In the genomic region with DNA sequence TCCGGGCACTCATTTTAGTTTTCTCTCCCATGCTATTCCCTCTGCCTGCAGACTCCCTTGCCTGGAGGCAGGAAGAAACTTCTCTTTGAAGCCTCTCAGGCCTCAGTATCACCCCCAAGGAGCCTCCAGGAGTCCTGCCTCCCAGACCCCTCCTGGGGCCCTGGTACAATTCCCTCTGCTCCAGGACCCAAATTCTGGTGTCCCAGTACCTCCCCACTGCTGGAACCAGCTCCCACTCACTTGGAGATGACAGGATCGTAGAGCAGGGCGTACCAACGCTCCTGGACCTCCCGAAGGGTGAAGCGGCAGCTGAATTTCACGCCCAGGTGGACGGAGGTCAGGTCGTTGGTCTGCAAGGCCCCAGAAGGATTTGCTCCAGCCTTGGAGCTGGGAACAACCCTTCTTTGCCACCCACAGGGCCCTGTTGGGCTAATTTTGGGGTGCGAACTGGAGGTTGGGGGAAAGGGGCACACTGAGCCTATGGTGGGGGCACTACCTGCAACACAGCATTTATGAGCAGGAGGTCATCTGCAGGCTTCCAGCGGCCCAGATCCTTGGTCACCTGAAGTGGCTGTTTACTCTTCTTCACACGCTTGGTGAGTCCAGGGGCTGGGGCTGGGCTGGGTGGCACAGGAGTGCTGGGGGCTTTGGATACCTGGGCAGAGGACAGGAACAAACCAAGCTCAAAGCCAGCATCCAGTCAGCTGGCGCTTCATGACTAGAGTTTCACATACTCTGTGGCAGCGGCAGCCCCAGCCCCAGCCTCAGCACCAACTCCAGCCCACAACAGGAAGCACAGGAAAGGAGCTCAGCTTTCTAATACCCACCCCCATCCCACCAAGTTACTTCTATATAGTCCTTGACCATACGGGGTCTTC, we compare ENCODE assay signal across 18 cellular contexts. TPM values are rescaled to one million over a fixed set of nuclear protein-coding genes. Genes with fewer than 3 reads are reported as not detected.
DNase-seq lines count a peak whose midpoint lies in the region; ATAC-seq lines count a peak whose summit lies in the region.
"Had no signal": no experiment of that assay in that cellular context is flagged by ENCODE, and none has a peak within 500 bp of the region (broad histone marks: within the 10 kb centered on the region; RNA-seq: fewer than 3 reads in every experiment).

No MANE protein-coding gene starts in this region.

- no peaks in the 10 kb centered on the region for H3K27me3 Mint-ChIP-seq in activated naive CD4-positive, alpha-beta T cell treated with anti-CD3 and anti-CD28 coated beads, Interleukin-2, amount 50 U/mL, for 24 hours
- no peaks in the 10 kb centered on the region for H3K27me3 Mint-ChIP-seq in T-helper 2 cell treated with Interferon-gamma antibody and Interleukin-4, amounts not matched to agents 5 μg/mL and 100 μg/mL, for 36 hours (ENCODE audit: low read depth)
- H3K27me3 Mint-ChIP-seq: activated CD4-positive, alpha-beta T cell treated with anti-CD3 and anti-CD28 coated beads for 36 hours had no signal

- H3K36me3 Mint-ChIP-seq in activated naive CD4-positive, alpha-beta T cell treated with anti-CD3 and anti-CD28 coated beads, Interleukin-2, amount 50 U/mL, for 24 hours = peaks cover 12% of the 10 kb centered on the region
- H3K36me3 Mint-ChIP-seq in T-helper 2 cell treated with Interferon-gamma antibody and Interleukin-4, amounts not matched to agents 5 μg/mL and 100 μg/mL, for 36 hours (ENCODE audit: low read depth) = peaks cover 44% of the 10 kb centered on the region

- H3K9me3 Mint-ChIP-seq in activated naive CD4-positive, alpha-beta T cell treated with anti-CD3 and anti-CD28 coated beads, Interleukin-2, amount 50 U/mL, for 24 hours = no peaks in the 10 kb centered on the region
- H3K9me3 Mint-ChIP-seq in T-helper 2 cell treated with Interferon-gamma antibody and Interleukin-4, amounts not matched to agents 5 μg/mL and 100 μg/mL, for 36 hours = no peaks in the 10 kb centered on the region

- no peaks in the 10 kb centered on the region for H3K27me3 ChIP-seq in skeletal muscle tissue (ENCODE audit: control insufficient read depth in 3 of 3, insufficient read depth in 3 of 3, low read length in 3 of 3)
- H3K27me3 ChIP-seq: ascending aorta, testis had no signal

- H3K36me3 ChIP-seq in skeletal muscle tissue (ENCODE audit: control insufficient read depth in 3 of 3, insufficient read depth in 3 of 3, low read length in 3 of 3) = peaks cover 48 to 55% (median 53%) of the 10 kb centered on the region in 3 donors

- no peak for ATAC-seq in left cardiac atrium
- no peak for ATAC-seq in GM18511 (IDR thresholded peaks at IDR 0.05; ENCODE audit: unreplicated experiment)
- ATAC-seq: activated CD4-positive, alpha-beta T cell treated with anti-CD3 and anti-CD28 coated beads for 36 hours had no signal

- H3K4me1 Mint-ChIP-seq in activated naive CD4-positive, alpha-beta T cell treated with anti-CD3 and anti-CD28 coated beads, Interleukin-2, amount 50 U/mL, for 24 hours = peaks cover 55% of the 10 kb centered on the region
- peaks cover 36% of the 10 kb centered on the region for H3K4me1 Mint-ChIP-seq in T-helper 2 cell treated with Interferon-gamma antibody and Interleukin-4, amounts not matched to agents 5 μg/mL and 100 μg/mL, for 36 hours (ENCODE audit: low read depth)

- peak overlapping the region; percentile 46 for H3K27ac Mint-ChIP-seq in activated naive CD4-positive, alpha-beta T cell treated with anti-CD3 and anti-CD28 coated beads, Interleukin-2, amount 50 U/mL, for 24 hours
- H3K27ac Mint-ChIP-seq in T-helper 2 cell treated with Interferon-gamma antibody and Interleukin-4, amounts not matched to agents 5 μg/mL and 100 μg/mL, for 36 hours = peak overlapping the region; percentile 66
- H3K27ac Mint-ChIP-seq: activated CD4-positive, alpha-beta T cell treated with anti-CD3 and anti-CD28 coated beads for 36 hours had no signal

- peak overlapping the region; percentile 60 to 71 (median 68) for H3K4me3 ChIP-seq in skeletal muscle tissue (ENCODE audit: low read length in 3 of 3)
- H3K4me3 ChIP-seq: ascending aorta, testis had no signal

- H3K9me3 ChIP-seq in skeletal muscle tissue (ENCODE audit: control insufficient read depth in 3 of 3, low read length in 3 of 3) = no peaks in the 10 kb centered on the region
- H3K9me3 ChIP-seq: ascending aorta, testis had no signal

- no peak for DNase-seq in activated naive CD4-positive, alpha-beta T cell (lab: John Stamatoyannopoulos, UW)
- DNase-seq in T-helper 2 cell treated with Interferon-gamma antibody and Interleukin-4, amounts not matched to agents 5 μg/mL and 100 μg/mL, for 36 hours (ENCODE audit: low spot score) = no peak
- peak; percentile 18 for DNase-seq in left cardiac atrium
- DNase-seq in GM03348 (ENCODE audit: low spot score) = no peak
- no peak for DNase-seq in NCI-H2171 treated with DMSO at 0.1 percent for 48 hours (lab: John Stamatoyannopoulos, UW)
- DNase-seq: activated CD4-positive, alpha-beta T cell treated with anti-CD3 and anti-CD28 coated beads for 36 hours; COR-L47; cortex of kidney; erythroblast; mammary epithelial cell; NCI-H1417; NCI-H2171; T-helper 9 cell; testis had no signal

- H3K9ac ChIP-seq in skeletal muscle tissue (ENCODE audit: low read depth in 1 of 3, low read length in 3 of 3) = peak overlapping the region; percentile 36 to 77 (median 69)

- H3K27ac ChIP-seq in skeletal muscle tissue (ENCODE audit: low read depth, low read length) = peak overlapping the region; percentile 94
- H3K27ac ChIP-seq: ascending aorta, testis had no signal

- intact Hi-C loops in left cardiac atrium (cut with DNase I) = no loop called here

- peak overlapping the region; percentile 42 for H3K4me3 Mint-ChIP-seq in activated naive CD4-positive, alpha-beta T cell treated with anti-CD3 and anti-CD28 coated beads, Interleukin-2, amount 50 U/mL, for 24 hours
- peak overlapping the region; percentile 72 for H3K4me3 Mint-ChIP-seq in T-helper 2 cell treated with Interferon-gamma antibody and Interleukin-4, amounts not matched to agents 5 μg/mL and 100 μg/mL, for 36 hours
- H3K4me3 Mint-ChIP-seq: activated CD4-positive, alpha-beta T cell treated with anti-CD3 and anti-CD28 coated beads for 36 hours had no signal

- H3K4me1 ChIP-seq in skeletal muscle tissue (ENCODE audit: control insufficient read depth in 3 of 3, insufficient read depth in 3 of 3, low read length in 3 of 3) = peaks cover 45 to 59% (median 48%) of the 10 kb centered on the region in 3 donors

RNA-seq across cellular contexts. Expression of a gene that starts 3.5 kb away (rescaled TPM):
- 10 to 100 TPM; 63.2 to 78.4 TPM for total RNA-seq in left cardiac atrium
- 33.9 TPM for total RNA-seq in skeletal muscle tissue

RNA-seq across cellular contexts. Expression of a gene that starts 25.6 kb away (rescaled TPM):
- under 1 TPM; 0.44 to 0.73 TPM for total RNA-seq in left cardiac atrium
- 0.52 TPM for total RNA-seq in skeletal muscle tissue
- total RNA-seq: ascending aorta had no signal

RNA-seq across cellular contexts. Expression of a gene that starts 41.0 kb away (rescaled TPM):
- total RNA-seq in left cardiac atrium (under 1 TPM; 0.29 to 0.31 TPM), skeletal muscle tissue (not detected)
- total RNA-seq: ascending aorta had no signal

RNA-seq across cellular contexts. Expression of a gene that starts 58.9 kb away (rescaled TPM):
- total RNA-seq in left cardiac atrium (10 to 100 TPM; 14.3 to 21.1 TPM), skeletal muscle tissue (7.3 TPM)
